ENCODE assay signal across 17 cellular contexts in the genomic region with DNA sequence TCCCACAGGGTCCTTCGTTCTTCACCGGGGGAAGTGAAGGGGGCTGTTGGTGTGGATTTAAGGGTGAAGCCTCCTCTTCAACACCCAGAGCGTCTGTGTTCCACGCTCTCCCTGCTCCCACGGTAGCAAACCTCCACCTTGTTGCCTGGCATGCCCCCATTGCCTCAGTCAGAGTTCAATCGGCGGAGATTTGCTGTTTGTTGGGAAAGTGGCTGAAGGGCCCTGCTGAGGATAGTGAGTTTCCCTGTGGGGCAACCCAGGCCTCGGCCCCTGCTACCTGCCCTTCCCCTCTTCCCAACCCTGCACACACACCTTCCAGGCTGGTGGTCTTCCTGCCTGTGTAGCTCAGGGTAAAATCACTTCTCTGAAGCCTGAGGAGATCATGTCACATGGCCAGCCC.
"Had no signal": no experiment of that assay in that cellular context is flagged by ENCODE, and none has a peak within 500 bp of the region (broad histone marks: within the 10 kb centered on the region; RNA-seq: fewer than 3 reads in every experiment).

No MANE protein-coding gene starts in this region.

- DNase-seq: activated B cell treated with CpG ODN at 0.5 μM for 24 hours; activated CD4-positive, alpha-beta memory T cell treated with anti-CD3 and anti-CD28 coated beads, Interleukin-2, amount 10 ng/mL, durations not matched to agents 7 days and 5 days; activated CD4-positive, alpha-beta T cell treated with anti-CD3 and anti-CD28 coated beads for 4 hours; activated gamma-delta T cell; activated naive CD4-positive, alpha-beta T cell treated with anti-CD3 and anti-CD28 coated beads, Interleukin-2, amount 50 U/mL, for 16 hours; activated T-cell treated with anti-CD3 and anti-CD28 coated beads, Interleukin-2, amount 50 U/mL, for 72 hours; anterior cingulate cortex; naive thymus-derived CD8-positive, alpha-beta T cell; nucleus accumbens; stimulated activated CD4-positive, alpha-beta T cell treated with anti-CD3 and anti-CD28 coated beads, Interleukin-4, amount 100 ng/mL, for 24 hours; stimulated activated naive CD4-positive, alpha-beta T cell treated with Interleukin-2 at 50 U/mL for 16 hours had no signal

- ATAC-seq: activated T-cell treated with anti-CD3 and anti-CD28 coated beads, Interleukin-2, amount 50 U/mL, for 72 hours; left lobe of liver; naive thymus-derived CD8-positive, alpha-beta T cell had no signal

- H3K27me3 ChIP-seq: body of pancreas had no signal

- H3K4me3 Mint-ChIP-seq: activated B cell treated with CpG ODN at 0.5 μM for 24 hours; activated CD4-positive, alpha-beta memory T cell treated with anti-CD3 and anti-CD28 coated beads, Interleukin-2, amount 10 ng/mL, durations not matched to agents 7 days and 5 days; activated T-cell treated with anti-CD3 and anti-CD28 coated beads, Interleukin-2, amount 50 U/mL, for 72 hours had no signal

- H3K4me3 ChIP-seq: body of pancreas, cardiac muscle cell, lung, thoracic aorta had no signal

- H3K9me3 Mint-ChIP-seq: activated B cell treated with CpG ODN at 0.5 μM for 24 hours; activated CD4-positive, alpha-beta memory T cell treated with anti-CD3 and anti-CD28 coated beads, Interleukin-2, amount 10 ng/mL, durations not matched to agents 7 days and 5 days; activated T-cell treated with anti-CD3 and anti-CD28 coated beads, Interleukin-2, amount 50 U/mL, for 72 hours; naive thymus-derived CD8-positive, alpha-beta T cell; type B pancreatic cell had no signal

- H3K36me3 ChIP-seq: cardiac muscle cell, thoracic aorta had no signal

- H3K36me3 Mint-ChIP-seq: naive thymus-derived CD8-positive, alpha-beta T cell; type B pancreatic cell had no signal

- H3K9me3 ChIP-seq: body of pancreas, thoracic aorta had no signal

- H3K27ac Mint-ChIP-seq: activated B cell treated with CpG ODN at 0.5 μM for 24 hours; activated CD4-positive, alpha-beta memory T cell treated with anti-CD3 and anti-CD28 coated beads, Interleukin-2, amount 10 ng/mL, durations not matched to agents 7 days and 5 days; activated T-cell treated with anti-CD3 and anti-CD28 coated beads, Interleukin-2, amount 50 U/mL, for 72 hours; type B pancreatic cell had no signal

- H3K27ac ChIP-seq: body of pancreas, cardiac muscle cell, thoracic aorta had no signal
